ENCODE assay signal across 19 cellular contexts in genomic region chr4:102438396-102438795, GRCh38.
DNase-seq lines count a peak whose midpoint lies in the region; ATAC-seq and TF ChIP-seq lines count a peak whose summit lies in the region.
"Had no signal": no experiment of that assay in that cellular context is flagged by ENCODE, and none has a peak within 500 bp of the region (broad histone marks: within the 10 kb centered on the region; RNA-seq: fewer than 3 reads in every experiment).

No MANE protein-coding gene starts in this region.

- no peaks in the 10 kb centered on the region for H4K20me1 ChIP-seq in GM23248 (ENCODE audit: insufficient read depth)

- DNase-seq in GM23248: peak; percentile 71
- peak; percentile 55 to 61 for DNase-seq in SJCRH30
- peak; percentile 37 for DNase-seq in fibroblast of the aortic adventitia (ENCODE audit: low read depth)
- no peak for DNase-seq in gastrocnemius medialis
- no peak for DNase-seq in activated effector memory CD4-positive, alpha-beta T cell treated with anti-CD3 and anti-CD28 coated beads, Interleukin-2, amount 50 U/mL, for 16 hours
- DNase-seq in DMS153 treated with DMSO at 0.1 percent for 48 hours (lab: John Stamatoyannopoulos, UW; ENCODE audit: unreplicated experiment): no peak
- DNase-seq in activated CD4-positive, CD25-positive, alpha-beta regulatory T cell (lab: John Stamatoyannopoulos, UW): no peak
- DNase-seq: activated CD8-positive, alpha-beta memory T cell treated with anti-CD3 and anti-CD28 coated beads for 24 hours; activated naive CD4-positive, alpha-beta T cell treated with anti-CD3 and anti-CD28 coated beads, Interleukin-2, amount 50 U/mL, for 16 hours; dorsolateral prefrontal cortex; left cardiac atrium; NCI-H345; nucleus accumbens; Peyer's patch; stimulated activated CD4-positive, alpha-beta T cell treated with anti-CD3 and anti-CD28 coated beads, Interleukin-4, amount 100 ng/mL, for 4 hours; stimulated activated naive CD8-positive, alpha-beta T cell treated with anti-CD3 and anti-CD28 coated beads, Interleukin-15, amount 100 ng/mL, for 72 hours; T1000 had no signal

- H3K36me3 ChIP-seq in GM23248 (ENCODE audit: low read depth): no peaks in the 10 kb centered on the region
- H3K36me3 ChIP-seq in SJCRH30: no peaks in the 10 kb centered on the region
- H3K36me3 ChIP-seq in gastrocnemius medialis: no peaks in the 10 kb centered on the region
- H3K36me3 ChIP-seq: Peyer's patch had no signal

- peak overlapping the region; percentile 60 for H2AFZ ChIP-seq in GM23248

- in situ Hi-C loops in GM23248 (cut with MboI) (no loop called here), gastrocnemius medialis (cut with MboI; ENCODE audit: low sequenced_read_pairs in 4 of 4) (loop anchor here (10.0 to 25.0 kb wide), 3 partner anchors 174 to 656 kb away; partner anchors contain the start of genes BDH2 (in 1 of the 4) and SLC9B1 (in 1 of the 4))

- H3K27me3 ChIP-seq in GM23248 (replicated peaks; ENCODE audit: insufficient read depth): no peaks in the 10 kb centered on the region
- no peaks in the 10 kb centered on the region for H3K27me3 ChIP-seq in SJCRH30
- no peaks in the 10 kb centered on the region for H3K27me3 ChIP-seq in gastrocnemius medialis
- H3K27me3 ChIP-seq: dorsolateral prefrontal cortex, Peyer's patch had no signal

- 76 to 79% methylated on average over 3 of the region's 3 CpGs for WGBS in GM23248 (ENCODE audit: low coverage in 1 of 2, low lambda C conversion rate in 2 of 2, missing lambda C conversion rate in 2 of 2), 2 experiments

- intact Hi-C loops in gastrocnemius medialis (cut with DNase I; ENCODE audit: low total_unique reads): loop anchor here (2.0 to 10.0 kb wide), 3 partner anchors 62 to 756 kb away; partner anchors contain the start of genes CENPE, CISD2 and NFKB1

- TF ChIP-seq CTCF in fibroblast of the aortic adventitia (IDR thresholded peaks at IDR 0.05; ENCODE audit: insufficient read depth, low read length) (no peak), gastrocnemius medialis (IDR thresholded peaks at IDR 0.05 in 4 of 5, conservative IDR thresholded peaks at IDR 0.05 in 1 of 5) (no peak)

- H3K27ac ChIP-seq in GM23248 (peak overlapping the region; percentile 94), SJCRH30 (peak overlapping the region; percentile 70), gastrocnemius medialis (peak overlapping the region; percentile 58 to 70 (median 66))
- H3K27ac ChIP-seq: HL-60 had no signal

- H3K4me2 ChIP-seq in GM23248 (ENCODE audit: unreplicated experiment): peak overlapping the region; percentile 79

- ATAC-seq in gastrocnemius medialis (no peak), HG03095 (IDR thresholded peaks at IDR 0.05; ENCODE audit: unreplicated experiment) (no peak)
- ATAC-seq: stimulated activated naive CD8-positive, alpha-beta T cell treated with anti-CD3 and anti-CD28 coated beads, Interleukin-15, amount 100 ng/mL, for 72 hours had no signal

- no peaks in the 10 kb centered on the region for H3K79me2 ChIP-seq in GM23248 (ENCODE audit: insufficient read depth)

- H3K4me1 ChIP-seq in GM23248 (ENCODE audit: insufficient read depth) (peaks cover 22% of the 10 kb centered on the region), SJCRH30 (peaks cover 23% of the 10 kb centered on the region), gastrocnemius medialis (peaks cover 15 to 18% of the 10 kb centered on the region in 2 donors)
- H3K4me1 ChIP-seq: Peyer's patch had no signal

- no peaks in the 10 kb centered on the region for H3K9me2 ChIP-seq in GM23248 (ENCODE audit: insufficient read depth)

- TF ChIP-seq POLR2A in gastrocnemius medialis (IDR thresholded peaks at IDR 0.05): no peak

- H3K9me3 ChIP-seq in GM23248 (ENCODE audit: low read depth) (no peaks in the 10 kb centered on the region), SJCRH30 (replicated peaks) (no peaks in the 10 kb centered on the region), gastrocnemius medialis (no peaks in the 10 kb centered on the region)
- H3K9me3 ChIP-seq: Peyer's patch had no signal

- H3K9ac ChIP-seq in GM23248: peak overlapping the region; percentile 84

- H3K4me3 ChIP-seq in GM23248: no peak overlapping the region
- no peak overlapping the region for H3K4me3 ChIP-seq in SJCRH30
- no peak overlapping the region for H3K4me3 ChIP-seq in fibroblast of the aortic adventitia (ENCODE audit: low read depth, low read length)
- no peak overlapping the region for H3K4me3 ChIP-seq in gastrocnemius medialis
- H3K4me3 ChIP-seq: dorsolateral prefrontal cortex, Peyer's patch had no signal

- peaks cover 18% of the 10 kb centered on the region for H3F3A ChIP-seq in GM23248 (ENCODE audit: insufficient read depth)

Comparison
In these comparisons a context has a peak if more than half of its experiments do, and no peak if none do; other contexts are left out.
1. DNase-seq: peak in GM23248 (single experiment), SJCRH30 (2 of 2) and fibroblast of the aortic adventitia (single experiment); none in gastrocnemius medialis (0 of 2), activated effector memory CD4-positive, alpha-beta T cell treated with anti-CD3 and anti-CD28 coated beads, Interleukin-2, amount 50 U/mL, for 16 hours (single experiment), DMS153 treated with DMSO at 0.1 percent for 48 hours (single experiment) and activated CD4-positive, CD25-positive, alpha-beta regulatory T cell (0 of 4).
2. Peak in every context shown above with its lines, with median percentiles within 50 percentile points of each other: H3K27ac ChIP-seq.